Comparison of ENCODE assay signal across 11 cellular contexts in the genomic region with DNA sequence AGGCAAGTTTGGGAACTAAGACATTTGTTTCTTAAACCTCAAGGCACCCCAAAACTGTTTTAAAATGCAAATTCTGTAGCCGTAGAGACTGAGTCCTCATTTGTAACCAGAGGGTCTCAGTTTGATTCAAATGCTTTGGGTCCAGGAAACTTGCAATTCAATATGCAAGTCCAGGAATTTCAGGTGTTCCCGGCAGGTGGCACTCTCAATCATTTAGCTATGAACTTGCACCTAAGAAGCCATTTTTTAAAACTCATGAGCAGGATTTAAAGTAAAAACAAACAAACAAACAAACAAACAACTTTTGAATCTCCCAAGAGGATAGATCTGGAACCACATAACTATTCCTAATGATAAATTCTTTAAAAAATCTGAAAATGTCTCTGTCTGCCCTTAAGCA. TPM values are rescaled to one million over a fixed set of nuclear protein-coding genes. Genes with fewer than 3 reads are reported as not detected.
DNase-seq lines count a peak whose midpoint lies in the region; ATAC-seq and TF ChIP-seq lines count a peak whose summit lies in the region.
"Had no signal": no experiment of that assay in that cellular context is flagged by ENCODE, and none has a peak within 500 bp of the region (broad histone marks: within the 10 kb centered on the region; RNA-seq: fewer than 3 reads in every experiment).

No MANE protein-coding gene starts in this region.

- H3K4me1 ChIP-seq in SK-N-SH (ENCODE audit: control insufficient read depth in 1 of 2, insufficient read depth in 2 of 2, low read depth in 1 of 2, low read length in 1 of 2): peaks cover 0 to 7% of the 10 kb centered on the region in 2 experiments; a peak in 2 of 4 replicates

- H3K4me3 Mint-ChIP-seq in progenitor cell of endocrine pancreas (ENCODE audit: low read depth): no peak overlapping the region
- H3K4me3 Mint-ChIP-seq in T-helper 2 cell treated with Interferon-gamma antibody and Interleukin-4, amounts not matched to agents 5 μg/mL and 100 μg/mL, for 36 hours: no peak overlapping the region
- H3K4me3 Mint-ChIP-seq: CD4-positive, CD25-positive, alpha-beta regulatory T cell; stimulated activated naive CD8-positive, alpha-beta T cell treated with anti-CD3 and anti-CD28 coated beads, Interleukin-15, Interleukin-2, amounts not matched to agents 100 ng/mL and 50 ng/mL, for 24 hours had no signal

- H4K20me1 ChIP-seq in SK-N-SH (ENCODE audit: insufficient read depth): no peaks in the 10 kb centered on the region

- H3K27ac ChIP-seq in SK-N-SH (ENCODE audit: low read depth in 2 of 2, low read length in 1 of 2) (no peak overlapping the region), brain microvascular endothelial cell (no peak overlapping the region)

- CTCF ChIA-PET in SK-N-SH (lab: Yijun Ruan, JAX) (interaction anchor here (0.6 to 4.4 kb wide), 29 partner anchors 12 to 541 kb away, joined by 3 to 68 read pairs (median 5); no protein-coding TSS in a partner anchor), HEK293T (lab: Yijun Ruan, JAX) (interaction anchor here (0.7 to 2.0 kb wide), 10 partner anchors 15 to 236 kb away, joined by 3 to 8 read pairs (median 4); no protein-coding TSS in a partner anchor)

- in situ Hi-C loops in brain microvascular endothelial cell (cut with HindIII; ENCODE audit: low pct_ligation_motif_present, low sequenced_read_pairs): no loop called here

- no peak overlapping the region for H3K9ac ChIP-seq in SK-N-SH

- H3K4me3 ChIP-seq in SK-N-SH (ENCODE audit: low read depth in 2 of 2, low read length in 1 of 2): no peak overlapping the region
- H3K4me3 ChIP-seq in LNCaP clone FGC (ENCODE audit: low read depth, low read length): no peak overlapping the region
- H3K4me3 ChIP-seq in brain microvascular endothelial cell (ENCODE audit: low read depth, low read length): no peak overlapping the region

- 54% methylated on average over 2 of the region's 2 CpGs for WGBS in SK-N-SH (ENCODE audit: low lambda C conversion rate)

- no peak overlapping the region for H3K4me2 ChIP-seq in SK-N-SH

- DNase-seq in SK-N-SH (peak; percentile 36), LNCaP clone FGC (ENCODE audit: low read depth) (peak; percentile 58), brain microvascular endothelial cell (no peak), progenitor cell of endocrine pancreas (ENCODE audit: low spot score, unreplicated experiment) (no peak), HEK293T (ENCODE audit: extremely low spot score) (no peak), cardiac septum (ENCODE audit: low spot score) (no peak)
- no peak for DNase-seq in T-helper 2 cell treated with Interferon-gamma antibody and Interleukin-4, amounts not matched to agents 5 μg/mL and 100 μg/mL, for 36 hours (ENCODE audit: low spot score)
- DNase-seq: occipital lobe had no signal

- TF ChIP-seq RAD21 in SK-N-SH (IDR thresholded peaks at IDR 0.05; ENCODE audit: low read length): peak; percentile 59

- POLR2A ChIA-PET in SK-N-SH (lab: Yijun Ruan, JAX) (no interaction called here), HEK293T (lab: Yijun Ruan, JAX) (interaction anchor here (2.0 kb wide), 1 partner anchor 126 kb away, joined by 4 read pairs; no protein-coding TSS in a partner anchor)

- no peaks in the 10 kb centered on the region for H3K36me3 Mint-ChIP-seq in progenitor cell of endocrine pancreas (ENCODE audit: insufficient read depth)
- H3K36me3 Mint-ChIP-seq in T-helper 2 cell treated with Interferon-gamma antibody and Interleukin-4, amounts not matched to agents 5 μg/mL and 100 μg/mL, for 36 hours (ENCODE audit: low read depth): no peaks in the 10 kb centered on the region
- H3K36me3 Mint-ChIP-seq: CD4-positive, CD25-positive, alpha-beta regulatory T cell had no signal

- no peaks in the 10 kb centered on the region for H3K79me2 ChIP-seq in SK-N-SH (ENCODE audit: insufficient read depth)

- TF ChIP-seq CTCF in SK-N-SH (IDR thresholded peaks at IDR 0.05) (peak; percentile 42), LNCaP clone FGC (IDR thresholded peaks at IDR 0.05; ENCODE audit: control insufficient read depth, extremely low read depth, insufficient read depth) (peak; percentile 57), brain microvascular endothelial cell (IDR thresholded peaks at IDR 0.05; ENCODE audit: low read depth, low read length, missing control alignments) (peak; percentile 32), progenitor cell of endocrine pancreas (IDR thresholded peaks at IDR 0.05; ENCODE audit: unreplicated experiment) (peak; percentile 42)

- no peaks in the 10 kb centered on the region for H3K9me2 ChIP-seq in SK-N-SH

- H3K27me3 ChIP-seq in SK-N-SH (ENCODE audit: insufficient read depth): no peaks in the 10 kb centered on the region
- no peaks in the 10 kb centered on the region for H3K27me3 ChIP-seq in brain microvascular endothelial cell (replicated peaks)

- no peaks in the 10 kb centered on the region for H3K9me3 Mint-ChIP-seq in progenitor cell of endocrine pancreas (ENCODE audit: low read depth)
- no peaks in the 10 kb centered on the region for H3K9me3 Mint-ChIP-seq in T-helper 2 cell treated with Interferon-gamma antibody and Interleukin-4, amounts not matched to agents 5 μg/mL and 100 μg/mL, for 36 hours
- H3K9me3 Mint-ChIP-seq: CD4-positive, CD25-positive, alpha-beta regulatory T cell; stimulated activated naive CD8-positive, alpha-beta T cell treated with anti-CD3 and anti-CD28 coated beads, Interleukin-15, Interleukin-2, amounts not matched to agents 100 ng/mL and 50 ng/mL, for 24 hours had no signal

- intact Hi-C loops in cardiac septum (cut with DNase I): no loop called here

- peaks cover 15% of the 10 kb centered on the region for H3K4me1 Mint-ChIP-seq in progenitor cell of endocrine pancreas (ENCODE audit: low read depth)
- H3K4me1 Mint-ChIP-seq in T-helper 2 cell treated with Interferon-gamma antibody and Interleukin-4, amounts not matched to agents 5 μg/mL and 100 μg/mL, for 36 hours (ENCODE audit: low read depth): peaks cover 8% of the 10 kb centered on the region

- no peaks in the 10 kb centered on the region for H3K36me3 ChIP-seq in SK-N-SH (replicated peaks in 1 of 2; ENCODE audit: control insufficient read depth in 1 of 2, insufficient read depth in 2 of 2, low read length in 1 of 2)
- no peaks in the 10 kb centered on the region for H3K36me3 ChIP-seq in brain microvascular endothelial cell (replicated peaks)

- no peak overlapping the region for H2AFZ ChIP-seq in SK-N-SH (ENCODE audit: low read depth)

- ATAC-seq in SK-N-SH treated with all-trans-retinoic acid at 6 μM for 48 hours: no peak

- H3K9me3 ChIP-seq in SK-N-SH: no peaks in the 10 kb centered on the region

- no peak overlapping the region for H3K27ac Mint-ChIP-seq in progenitor cell of endocrine pancreas
- H3K27ac Mint-ChIP-seq in T-helper 2 cell treated with Interferon-gamma antibody and Interleukin-4, amounts not matched to agents 5 μg/mL and 100 μg/mL, for 36 hours: no peak overlapping the region
- H3K27ac Mint-ChIP-seq: stimulated activated naive CD8-positive, alpha-beta T cell treated with anti-CD3 and anti-CD28 coated beads, Interleukin-15, Interleukin-2, amounts not matched to agents 100 ng/mL and 50 ng/mL, for 24 hours had no signal

- no peaks in the 10 kb centered on the region for H3F3A ChIP-seq in SK-N-SH (replicated peaks; ENCODE audit: insufficient read depth)

- H3K27me3 Mint-ChIP-seq in progenitor cell of endocrine pancreas: no peaks in the 10 kb centered on the region
- peaks cover 21% of the 10 kb centered on the region for H3K27me3 Mint-ChIP-seq in T-helper 2 cell treated with Interferon-gamma antibody and Interleukin-4, amounts not matched to agents 5 μg/mL and 100 μg/mL, for 36 hours (ENCODE audit: low read depth)

- TF ChIP-seq EP300 in SK-N-SH (IDR thresholded peaks at IDR 0.05; ENCODE audit: borderline replicate concordance in 1 of 2, low read depth in 1 of 2, low read length in 1 of 2): no peak

TF ChIP-seq in SK-N-SH, 30 proteins besides CTCF, POLR2A, EP300 and RAD21 (continues in another document):
- TF ChIP-seq GABPA (IDR thresholded peaks at IDR 0.05; ENCODE audit: low read depth) (no peak), SMC3 (IDR thresholded peaks at IDR 0.05; ENCODE audit: low read depth, low read length) (peak; percentile 58), FOXJ3 (CRISPR knock-in tag; IDR thresholded peaks at IDR 0.05) (no peak)

TF ChIP-seq in SK-N-SH treated with all-trans-retinoic acid at 6 μM for 48 hours, 23 proteins besides CTCF, POLR2A, EP300 and RAD21 (continues in another document):
- TF ChIP-seq, protein P1, sequence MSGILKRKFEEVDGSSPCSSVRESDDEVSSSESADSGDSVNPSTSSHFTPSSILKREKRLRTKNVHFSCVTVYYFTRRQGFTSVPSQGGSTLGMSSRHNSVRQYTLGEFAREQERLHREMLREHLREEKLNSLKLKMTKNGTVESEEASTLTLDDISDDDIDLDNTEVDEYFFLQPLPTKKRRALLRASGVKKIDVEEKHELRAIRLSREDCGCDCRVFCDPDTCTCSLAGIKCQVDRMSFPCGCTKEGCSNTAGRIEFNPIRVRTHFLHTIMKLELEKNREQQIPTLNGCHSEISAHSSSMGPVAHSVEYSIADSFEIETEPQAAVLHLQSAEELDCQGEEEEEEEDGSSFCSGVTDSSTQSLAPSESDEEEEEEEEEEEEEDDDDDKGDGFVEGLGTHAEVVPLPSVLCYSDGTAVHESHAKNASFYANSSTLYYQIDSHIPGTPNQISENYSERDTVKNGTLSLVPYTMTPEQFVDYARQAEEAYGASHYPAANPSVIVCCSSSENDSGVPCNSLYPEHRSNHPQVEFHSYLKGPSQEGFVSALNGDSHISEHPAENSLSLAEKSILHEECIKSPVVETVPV (CRISPR knock-in tag; IDR thresholded peaks at IDR 0.05): no peak
- TF ChIP-seq SNAI2 (CRISPR knock-in tag; IDR thresholded peaks at IDR 0.05) (no peak), ZFP30 (CRISPR knock-in tag; IDR thresholded peaks at IDR 0.05) (no peak), OSR1 (CRISPR knock-in tag; IDR thresholded peaks at IDR 0.05) (no peak)

TF ChIP-seq in HEK293T, 16 proteins besides CTCF, POLR2A, EP300 and RAD21 (continues in another document):
- no peak for TF ChIP-seq L3MBTL2 (conservative IDR thresholded peaks at IDR 0.05)
- TF ChIP-seq, protein P2, sequence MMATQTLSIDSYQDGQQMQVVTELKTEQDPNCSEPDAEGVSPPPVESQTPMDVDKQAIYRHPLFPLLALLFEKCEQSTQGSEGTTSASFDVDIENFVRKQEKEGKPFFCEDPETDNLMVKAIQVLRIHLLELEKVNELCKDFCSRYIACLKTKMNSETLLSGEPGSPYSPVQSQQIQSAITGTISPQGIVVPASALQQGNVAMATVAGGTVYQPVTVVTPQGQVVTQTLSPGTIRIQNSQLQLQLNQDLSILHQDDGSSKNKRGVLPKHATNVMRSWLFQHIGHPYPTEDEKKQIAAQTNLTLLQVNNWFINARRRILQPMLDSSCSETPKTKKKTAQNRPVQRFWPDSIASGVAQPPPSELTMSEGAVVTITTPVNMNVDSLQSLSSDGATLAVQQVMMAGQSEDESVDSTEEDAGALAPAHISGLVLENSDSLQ (IDR thresholded peaks at IDR 0.05): no peak
- TF ChIP-seq CTBP1 (IDR thresholded peaks at IDR 0.05; ENCODE audit: borderline replicate concordance): no peak
- TF ChIP-seq FOXM1 (IDR thresholded peaks at IDR 0.05; ENCODE audit: borderline replicate concordance): no peak
- no peak for TF ChIP-seq BHLHE40 (IDR thresholded peaks at IDR 0.05; ENCODE audit: borderline replicate concordance)

RNA-seq across cellular contexts. Expression of a gene that starts 8.7 kb away (rescaled TPM):
- 4.9 and 7.8 TPM in 2 replicates for polyA plus RNA-seq in SK-N-SH (2012; rRNA removed)
- 3.2 and 5.2 TPM in 2 replicates for polyA plus RNA-seq in SK-N-SH (2012; cell fraction: cytosol; rRNA removed)
- polyA plus RNA-seq in SK-N-SH (2012; cell fraction: nucleus; rRNA removed): 14.8 and 16.0 TPM in 2 replicates
- 16.0 and 19.5 TPM in 2 replicates for total RNA-seq in progenitor cell of endocrine pancreas
- 27.9 TPM for total RNA-seq in cardiac septum

Comparison
In these comparisons a context has a peak if more than half of its experiments do, and no peak if none do; other contexts are left out.
1. DNase-seq: peak in SK-N-SH (single experiment) and LNCaP clone FGC (single experiment); none in brain microvascular endothelial cell (single experiment), progenitor cell of endocrine pancreas (single experiment), T-helper 2 cell treated with Interferon-gamma antibody and Interleukin-4, amounts not matched to agents 5 μg/mL and 100 μg/mL, for 36 hours (single experiment), HEK293T (single experiment) and cardiac septum (single experiment).
2. Peak in every context shown above with its lines, with median percentiles within 50 percentile points of each other: CTCF ChIP-seq.